In the genomic region with DNA sequence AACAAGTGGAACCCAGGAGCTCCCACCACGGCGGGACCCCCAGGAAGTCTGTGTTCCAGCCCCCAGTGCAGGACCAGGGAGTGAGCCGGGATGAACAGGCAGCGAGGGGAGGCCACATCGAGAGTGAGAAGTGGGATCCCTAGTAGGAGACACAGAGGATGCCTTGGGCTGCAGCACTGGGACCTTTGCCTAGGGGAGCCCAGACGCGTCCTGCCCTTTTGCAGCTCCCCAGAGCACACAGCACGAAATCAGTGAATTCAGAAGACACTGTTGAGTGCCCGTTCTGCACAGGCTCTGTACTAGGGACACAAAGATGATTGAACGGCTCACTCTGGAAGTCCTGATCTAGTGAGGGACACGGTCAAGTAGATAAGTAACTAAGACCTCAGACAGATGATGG, we compare ENCODE assay signal across 21 cellular contexts. TPM values are rescaled to one million over a fixed set of nuclear protein-coding genes. Genes with fewer than 3 reads are reported as not detected.
DNase-seq lines count a peak whose midpoint lies in the region; ATAC-seq and TF ChIP-seq lines count a peak whose summit lies in the region.
"Had no signal": no experiment of that assay in that cellular context is flagged by ENCODE, and none has a peak within 500 bp of the region (broad histone marks: within the 10 kb centered on the region; RNA-seq: fewer than 3 reads in every experiment).

No MANE protein-coding gene starts in this region.

- no peaks in the 10 kb centered on the region for H4K20me1 ChIP-seq in MM.1S (ENCODE audit: insufficient read depth, low read length)
- H4K20me1 ChIP-seq: BLaER1 treated with 17β-estradiol and CSF1 and Interleukin-3, amounts not matched to agents 10 nM and 100 nM had no signal

- H3K4me2 ChIP-seq in neuronal stem cell (ENCODE audit: insufficient read depth, low read length, poor library complexity, severe bottlenecking) = no peak overlapping the region
- H3K4me2 ChIP-seq in MM.1S (ENCODE audit: low read depth, low read length) = no peak overlapping the region
- H3K4me2 ChIP-seq: A549; BLaER1 treated with 17β-estradiol and CSF1 and Interleukin-3, amounts not matched to agents 10 nM and 100 nM had no signal

- no peak overlapping the region for H3K27ac Mint-ChIP-seq in stimulated activated effector memory CD8-positive, alpha-beta T cell treated with anti-CD3 and anti-CD28 coated beads, Interleukin-12 subunit alpha, Interleukin-12 subunit beta, amount 100 ng/mL, for 72 hours
- no peak overlapping the region for H3K27ac Mint-ChIP-seq in chondrocyte (ENCODE audit: unreplicated experiment)
- H3K27ac Mint-ChIP-seq: CD4-positive, alpha-beta memory T cell had no signal

- H3K4me1 ChIP-seq in heart right ventricle (no peaks in the 10 kb centered on the region), neuronal stem cell (ENCODE audit: control insufficient read depth in 2 of 2, insufficient read depth in 1 of 2, low read depth in 1 of 2, low read length in 2 of 2) (peaks cover 11 to 16% of the 10 kb centered on the region in 2 donors), MM.1S (ENCODE audit: low read length) (no peaks in the 10 kb centered on the region)
- H3K4me1 ChIP-seq: A549; BE2C; BLaER1 treated with 17β-estradiol and CSF1 and Interleukin-3, amounts not matched to agents 10 nM and 100 nM had no signal

- H2BK12ac ChIP-seq in neuronal stem cell (ENCODE audit: low read length) = peak overlapping the region; percentile 52

- H3K9me3 Mint-ChIP-seq in stimulated activated effector memory CD8-positive, alpha-beta T cell treated with anti-CD3 and anti-CD28 coated beads, Interleukin-12 subunit alpha, Interleukin-12 subunit beta, amount 100 ng/mL, for 72 hours = no peaks in the 10 kb centered on the region
- peaks cover 11% of the 10 kb centered on the region for H3K9me3 Mint-ChIP-seq in chondrocyte (ENCODE audit: low read depth)

- no peak overlapping the region for H3K4ac ChIP-seq in neuronal stem cell (ENCODE audit: low read length)

- peak overlapping the region; percentile 90 for H2BK15ac ChIP-seq in neuronal stem cell (ENCODE audit: low read length)

- H3K79me1 ChIP-seq in neuronal stem cell (ENCODE audit: low read depth, low read length) = no peaks in the 10 kb centered on the region

- no peaks in the 10 kb centered on the region for H3K36me3 Mint-ChIP-seq in stimulated activated effector memory CD8-positive, alpha-beta T cell treated with anti-CD3 and anti-CD28 coated beads, Interleukin-12 subunit alpha, Interleukin-12 subunit beta, amount 100 ng/mL, for 72 hours
- peaks cover 7% of the 10 kb centered on the region for H3K36me3 Mint-ChIP-seq in chondrocyte (ENCODE audit: low read depth)
- H3K36me3 Mint-ChIP-seq: CD4-positive, alpha-beta memory T cell had no signal

- intact Hi-C loops in cardiac septum (cut with DNase I) (no loop called here), heart right ventricle (cut with DNase I) (no loop called here)

- peaks cover 0 to 11% (median 0%) of the 10 kb centered on the region in 11 donors for H3K9me3 ChIP-seq in heart right ventricle
- peaks cover 0 to 4% of the 10 kb centered on the region in 2 donors for H3K9me3 ChIP-seq in neuronal stem cell (replicated peaks in 1 of 2; ENCODE audit: control insufficient read depth in 2 of 2, insufficient read depth in 1 of 2, low read depth in 1 of 2, low read length in 2 of 2)
- H3K9me3 ChIP-seq in MM.1S (replicated peaks; ENCODE audit: insufficient read depth, low read length) = no peaks in the 10 kb centered on the region
- H3K9me3 ChIP-seq: BE2C had no signal

- peak overlapping the region; percentile 63 for H3K18ac ChIP-seq in neuronal stem cell (ENCODE audit: low read length)

- H3K9ac ChIP-seq in neuronal stem cell (ENCODE audit: low read depth, low read length, poor library complexity) (no peak overlapping the region), MM.1S (ENCODE audit: low read length) (no peak overlapping the region)
- H3K9ac ChIP-seq: BLaER1 treated with 17β-estradiol and CSF1 and Interleukin-3, amounts not matched to agents 10 nM and 100 nM had no signal

- H3K4me3 ChIP-seq in heart right ventricle (no peak overlapping the region), neuronal stem cell (ENCODE audit: low read length in 2 of 2) (no peak overlapping the region), MM.1S (ENCODE audit: low read length) (no peak overlapping the region)
- H3K4me3 ChIP-seq: A549; BLaER1 treated with 17β-estradiol and CSF1 and Interleukin-3, amounts not matched to agents 10 nM and 100 nM had no signal

- TF ChIP-seq CTCF in heart right ventricle (IDR thresholded peaks at IDR 0.05) = no peak
- no peak for TF ChIP-seq CTCF in chondrocyte (IDR thresholded peaks at IDR 0.05)
- no peak for TF ChIP-seq CTCF in MM.1S (IDR thresholded peaks at IDR 0.05; ENCODE audit: low read length)

- DNase-seq in cardiac septum (ENCODE audit: low spot score) (peak; percentile 29), heart right ventricle (no peak), mesenteric fat pad (ENCODE audit: low spot score) (peak; percentile 68), neuronal stem cell (ENCODE audit: low spot score) (no peak), chondrocyte (ENCODE audit: low spot score) (no peak), MM.1S (no peak)
- no peak for DNase-seq in stimulated activated effector memory CD8-positive, alpha-beta T cell treated with anti-CD3 and anti-CD28 coated beads, Interleukin-12 subunit alpha, Interleukin-12 subunit beta, amount 100 ng/mL, for 72 hours (ENCODE audit: low spot score in 2 of 2)
- DNase-seq: 8988T; ACHN; AML-193; BE2C; Caco-2; CD4-positive, alpha-beta memory T cell; DMS153; DND-41; GOT3; H7; HCEC 1CT had no signal

- H3K27me3 Mint-ChIP-seq in chondrocyte (ENCODE audit: low read depth) = peaks cover 35% of the 10 kb centered on the region

- no peaks in the 10 kb centered on the region for H3F3A ChIP-seq in MM.1S (ENCODE audit: insufficient read depth, low read length)

- H4K91ac ChIP-seq in neuronal stem cell (ENCODE audit: low read depth, low read length, poor library complexity) = no peak overlapping the region

- H2AFZ ChIP-seq in neuronal stem cell (ENCODE audit: low read length) = no peak overlapping the region
- H2AFZ ChIP-seq in MM.1S (ENCODE audit: low read length) = no peak overlapping the region

- H3K27ac ChIP-seq in heart right ventricle (no peak overlapping the region), neuronal stem cell (replicated peaks; ENCODE audit: low read length) (no peak overlapping the region), MM.1S (ENCODE audit: low read length) (no peak overlapping the region)
- H3K27ac ChIP-seq: BLaER1 treated with 17β-estradiol and CSF1 and Interleukin-3, amounts not matched to agents 10 nM and 100 nM had no signal

- H3K36me3 ChIP-seq in heart right ventricle = no peaks in the 10 kb centered on the region
- H3K36me3 ChIP-seq in neuronal stem cell (replicated peaks in 1 of 2; ENCODE audit: control insufficient read depth in 2 of 2, insufficient read depth in 2 of 2, low read length in 2 of 2) = no peaks in the 10 kb centered on the region
- no peaks in the 10 kb centered on the region for H3K36me3 ChIP-seq in MM.1S (replicated peaks; ENCODE audit: insufficient read depth, low read length)
- H3K36me3 ChIP-seq: BE2C; BLaER1 treated with 17β-estradiol and CSF1 and Interleukin-3, amounts not matched to agents 10 nM and 100 nM had no signal

- ATAC-seq in heart right ventricle (no peak), HG03097 (IDR thresholded peaks at IDR 0.05; ENCODE audit: low FRiP score, unreplicated experiment) (no peak)
- peak; percentile 20 for ATAC-seq in stimulated activated effector memory CD8-positive, alpha-beta T cell treated with anti-CD3 and anti-CD28 coated beads, Interleukin-12 subunit alpha, Interleukin-12 subunit beta, amount 100 ng/mL, for 72 hours
- ATAC-seq: A549 had no signal

- H3K27me3 ChIP-seq in heart right ventricle = peaks cover 0 to 74% (median 53%) of the 10 kb centered on the region in 7 donors
- peaks cover 0 to 16% (median 4%) of the 10 kb centered on the region in 3 experiments for H3K27me3 ChIP-seq in neuronal stem cell (ENCODE audit: control insufficient read depth in 3 of 3, insufficient read depth in 3 of 3, low read depth in 1 of 3, low read length in 3 of 3)
- no peaks in the 10 kb centered on the region for H3K27me3 ChIP-seq in MM.1S (replicated peaks; ENCODE audit: insufficient read depth, low read length)
- H3K27me3 ChIP-seq: BE2C had no signal

- H3K14ac ChIP-seq in neuronal stem cell (ENCODE audit: low read length) = no peak overlapping the region

- H3K79me2 ChIP-seq in MM.1S (ENCODE audit: low read length) = no peaks in the 10 kb centered on the region

- no peak overlapping the region for H2BK5ac ChIP-seq in neuronal stem cell (ENCODE audit: low read length)

- no peaks in the 10 kb centered on the region for H3K4me1 Mint-ChIP-seq in stimulated activated effector memory CD8-positive, alpha-beta T cell treated with anti-CD3 and anti-CD28 coated beads, Interleukin-12 subunit alpha, Interleukin-12 subunit beta, amount 100 ng/mL, for 72 hours
- H3K4me1 Mint-ChIP-seq in chondrocyte (ENCODE audit: low read depth) = no peaks in the 10 kb centered on the region
- H3K4me1 Mint-ChIP-seq: CD4-positive, alpha-beta memory T cell had no signal

- no peak overlapping the region for H2BK120ac ChIP-seq in neuronal stem cell (ENCODE audit: low read depth, low read length)

- 84 to 86% methylated on average over 11 of the region's 11 CpGs for whole genome bisulfite sequencing in heart right ventricle, 2 donors
- no CpG with 5 or more reads among the region's 11 CpGs for WGBS in neuronal stem cell (ENCODE audit: extremely low coverage in 2 of 2, insufficient read length in 2 of 2, insufficient replicate concordance in 1 of 2), 2 donors

- no peaks in the 10 kb centered on the region for H3K9me2 ChIP-seq in MM.1S (replicated peaks; ENCODE audit: insufficient read depth, low read length)

- H3K23ac ChIP-seq in neuronal stem cell (ENCODE audit: low read depth, low read length, poor library complexity) = no peak overlapping the region

- H2AK5ac ChIP-seq in neuronal stem cell (ENCODE audit: low read depth, low read length) = peak overlapping the region; percentile 56

- no peak overlapping the region for H4K8ac ChIP-seq in neuronal stem cell (ENCODE audit: low read depth, low read length)

- H3K4me3 Mint-ChIP-seq in stimulated activated effector memory CD8-positive, alpha-beta T cell treated with anti-CD3 and anti-CD28 coated beads, Interleukin-12 subunit alpha, Interleukin-12 subunit beta, amount 100 ng/mL, for 72 hours = no peak overlapping the region
- H3K4me3 Mint-ChIP-seq in chondrocyte (ENCODE audit: unreplicated experiment) = no peak overlapping the region
- H3K4me3 Mint-ChIP-seq: CD4-positive, alpha-beta memory T cell had no signal

RNA-seq across cellular contexts. Expression of gene TRIM67, which starts 23.5 kb away (rescaled TPM):
- total RNA-seq in cardiac septum (0.24 TPM), heart right ventricle (under 1 TPM in 4 of 10 donors, not detected in 6; 0.05 to 0.28 (median 0.11) TPM), mesenteric fat pad (0.22 TPM), chondrocyte (1.2 to 2.9 TPM (median 1.6 TPM) in 3 replicates)
- not detected for polyA plus RNA-seq in heart right ventricle
- polyA plus RNA-seq in neuronal stem cell (2013, experiment 1 of 2) = not detected
- polyA plus RNA-seq in neuronal stem cell (2013, experiment 2 of 2) = not detected
- total RNA-seq: CD4-positive, alpha-beta memory T cell; H7 had no signal
- polyA plus RNA-seq: CD4-positive, alpha-beta memory T cell had no signal

RNA-seq across cellular contexts. Expression of gene GNPAT, which starts 55.6 kb away (rescaled TPM):
- 49.0 TPM for total RNA-seq in cardiac septum
- total RNA-seq in heart right ventricle = 10 to 100 TPM; 49.0 to 74.0 (median 51.8) TPM
- 10 to 100 TPM; 40.3 to 53.9 TPM for polyA plus RNA-seq in heart right ventricle
- 32.9 TPM for total RNA-seq in mesenteric fat pad
- 68.5 TPM for polyA plus RNA-seq in neuronal stem cell (2013, experiment 1 of 2)
- polyA plus RNA-seq in neuronal stem cell (2013, experiment 2 of 2) = 70.8 TPM
- total RNA-seq in chondrocyte = 37.6 to 43.2 TPM (median 37.9 TPM) in 3 replicates

Comparison
In these comparisons a context has a peak if more than half of its experiments do, and no peak if none do; other contexts are left out.
1. DNase-seq: peak in cardiac septum (single experiment) and mesenteric fat pad (single experiment); none in heart right ventricle (0 of 2), neuronal stem cell (single experiment), stimulated activated effector memory CD8-positive, alpha-beta T cell treated with anti-CD3 and anti-CD28 coated beads, Interleukin-12 subunit alpha, Interleukin-12 subunit beta, amount 100 ng/mL, for 72 hours (0 of 2), chondrocyte (single experiment) and MM.1S (single experiment).